ENCODE assay signal across 8 cellular contexts in genomic region chrX:74162199-74162598, GRCh38.
"Had no signal": no experiment of that assay in that cellular context is flagged by ENCODE, and none has a peak within 500 bp of the region (broad histone marks: within the 10 kb centered on the region; RNA-seq: fewer than 3 reads in every experiment).

No MANE protein-coding gene starts in this region.

- H3K4me3 ChIP-seq: GM12878 had no signal

- FAIRE-seq: G401.6, GM12878, GM12891, GM12892, GM18507, GM19239 had no signal

- DNase-seq: GDM1, GF-D8 had no signal

- ATAC-seq: GM12878 had no signal
